Comparison of ENCODE assay signal across 16 cellular contexts in the genomic region with DNA sequence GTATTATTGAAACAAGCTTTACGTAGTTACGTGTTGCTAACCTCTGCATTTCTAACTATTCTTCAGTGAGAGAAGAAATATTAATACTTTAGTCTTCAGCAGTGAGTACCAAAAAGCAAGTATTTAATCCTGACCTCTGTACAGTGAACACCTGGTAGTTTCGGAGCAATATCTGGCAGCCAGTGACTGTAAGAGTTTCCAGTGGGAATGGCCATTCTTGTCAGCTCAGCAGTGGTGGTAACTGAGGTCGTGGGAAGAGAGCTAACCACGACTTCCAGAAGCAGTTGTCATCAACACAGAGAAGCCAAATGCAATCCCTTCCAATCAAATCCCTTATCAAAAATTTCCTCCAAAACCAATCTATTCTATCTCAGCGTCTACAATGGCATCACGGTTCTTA.
DNase-seq lines count a peak whose midpoint lies in the region; ATAC-seq, FAIRE-seq and TF ChIP-seq lines count a peak whose summit lies in the region.
"Had no signal": no experiment of that assay in that cellular context is flagged by ENCODE, and none has a peak within 500 bp of the region (broad histone marks: within the 10 kb centered on the region; RNA-seq: fewer than 3 reads in every experiment).

No MANE protein-coding gene starts in this region.

- H3K9ac ChIP-seq in HepG2 (ENCODE audit: insufficient read depth, low read depth, low read length): no peak overlapping the region
- no peak overlapping the region for H3K9ac ChIP-seq in trophoblast cell (ENCODE audit: low read length)
- H3K9ac ChIP-seq: BLaER1 had no signal

- TF ChIP-seq POLR2A in right lobe of liver (IDR thresholded peaks at IDR 0.05): no peak
- no peak for TF ChIP-seq POLR2A in HepG2 (IDR thresholded peaks at IDR 0.05; ENCODE audit: insufficient read depth in 1 of 2, low read depth in 2 of 2, low read length in 2 of 2)

- no peak overlapping the region for H4K91ac ChIP-seq in trophoblast cell (ENCODE audit: low read depth, low read length)

- H2BK5ac ChIP-seq in trophoblast cell (ENCODE audit: low read depth, low read length, poor library complexity): no peak overlapping the region

- H2AFZ ChIP-seq in HepG2 (ENCODE audit: low read length) (no peak overlapping the region), trophoblast cell (ENCODE audit: insufficient read depth, low read length, poor library complexity) (no peak overlapping the region)

- H2BK120ac ChIP-seq in trophoblast cell (ENCODE audit: insufficient read depth, low read length, poor library complexity): no peak overlapping the region

- no peak overlapping the region for H2AK5ac ChIP-seq in trophoblast cell (ENCODE audit: low read length)

- H4K20me1 ChIP-seq in HepG2 (ENCODE audit: insufficient read depth, low read length): no peaks in the 10 kb centered on the region
- H4K20me1 ChIP-seq: BLaER1 had no signal

- TF ChIP-seq RAD21 in HepG2 (CRISPR knock-in tag; IDR thresholded peaks at IDR 0.05): no peak

- no TSS peak for BruUV-seq in HepG2 (replicated peaks; lab: Mats Ljungman, UMichigan)

- ATAC-seq in right lobe of liver (peak; percentile 15 to 70 (median 57)), HepG2 (no peak), left lobe of liver (peak; percentile 23)

- H3K4ac ChIP-seq in trophoblast cell (ENCODE audit: low read depth, low read length): no peak overlapping the region

- H3K36me3 ChIP-seq in right lobe of liver (no peaks in the 10 kb centered on the region), HepG2 (replicated peaks in 1 of 2; ENCODE audit: control insufficient read depth in 1 of 2, insufficient read depth in 2 of 2, low read length in 2 of 2) (no peaks in the 10 kb centered on the region), brain microvascular endothelial cell (replicated peaks) (no peaks in the 10 kb centered on the region), trophoblast cell (ENCODE audit: control insufficient read depth in 1 of 2, insufficient read depth in 2 of 2, low read length in 2 of 2) (no peaks in the 10 kb centered on the region), right atrium auricular region (no peaks in the 10 kb centered on the region)
- H3K36me3 ChIP-seq: BLaER1, HAP-1 had no signal

- POLR2A ChIA-PET in HepG2 (lab: Yijun Ruan, JAX): no interaction called here

- H3K27ac ChIP-seq in right lobe of liver (no peak overlapping the region), HepG2 (ENCODE audit: extremely low read length, insufficient read depth, low read length) (no peak overlapping the region), brain microvascular endothelial cell (no peak overlapping the region), trophoblast cell (ENCODE audit: low read depth, low read length) (no peak overlapping the region), right atrium auricular region (no peak overlapping the region)
- H3K27ac ChIP-seq: 22Rv1, BLaER1 had no signal

- no peak overlapping the region for H3K14ac ChIP-seq in trophoblast cell (ENCODE audit: low read length)

- H3K27me3 ChIP-seq in right lobe of liver: no peaks in the 10 kb centered on the region
- H3K27me3 ChIP-seq in HepG2 (ENCODE audit: control insufficient read depth in 1 of 2, insufficient read depth in 2 of 2, low read length in 2 of 2): no peaks in the 10 kb centered on the region
- H3K27me3 ChIP-seq in brain microvascular endothelial cell (replicated peaks): no peaks in the 10 kb centered on the region
- H3K27me3 ChIP-seq in trophoblast cell (ENCODE audit: insufficient read depth, low read length): no peaks in the 10 kb centered on the region
- no peaks in the 10 kb centered on the region for H3K27me3 ChIP-seq in right atrium auricular region
- H3K27me3 ChIP-seq: BLaER1 had no signal

- intact Hi-C loops in right lobe of liver (cut with DNase I): no loop called here
- intact Hi-C loops in HepG2 (cut with micrococcal nuclease; ENCODE audit: unreplicated experiment): no loop called here

- in situ Hi-C loops in HepG2 (cut with HindIII; ENCODE audit: extremely low pct_ligation_motif_present, low pct_unique_long_range_greater_than_20kb): no loop called here
- in situ Hi-C loops in brain microvascular endothelial cell (cut with HindIII; ENCODE audit: low pct_ligation_motif_present, low sequenced_read_pairs): no loop called here

- CTCF ChIA-PET in HepG2 (lab: Yijun Ruan, JAX; ENCODE audit: low intra/inter-chr PET ratio, low total read pairs): no interaction called here

- H4K12ac ChIP-seq in trophoblast cell (ENCODE audit: low read depth, low read length): no peak overlapping the region

- no peak overlapping the region for H3K23ac ChIP-seq in trophoblast cell (ENCODE audit: low read length)

- 40% methylated on average over 7 of the region's 7 CpGs for WGBS in right lobe of liver (ENCODE audit: insufficient coverage, low coverage, low lambda C conversion rate, missing lambda C conversion rate)
- 7% methylated on average over 7 of the region's 7 CpGs for WGBS in HepG2 (ENCODE audit: low lambda C conversion rate)
- 100% methylated on average over 2 of the region's 7 CpGs for WGBS in trophoblast cell (ENCODE audit: extremely low coverage, insufficient coverage, insufficient read length)

- H3K9me3 ChIP-seq in right lobe of liver (no peaks in the 10 kb centered on the region), HepG2 (ENCODE audit: low read length) (peaks cover 77% of the 10 kb centered on the region), trophoblast cell (ENCODE audit: insufficient read depth, low read depth, low read length) (peaks cover 2% of the 10 kb centered on the region), right atrium auricular region (no peaks in the 10 kb centered on the region)
- H3K9me3 ChIP-seq: BLaER1, HAP-1 had no signal

- no peak for TF ChIP-seq EP300 in HepG2 (IDR thresholded peaks at IDR 0.05; ENCODE audit: low read depth in 2 of 2, low read length in 2 of 2)
- TF ChIP-seq EP300 in HepG2 (CRISPR knock-in tag; IDR thresholded peaks at IDR 0.05; ENCODE audit: borderline replicate concordance): no peak

- H3K4me3 ChIP-seq in right lobe of liver: no peak overlapping the region
- no peak overlapping the region for H3K4me3 ChIP-seq in HepG2 (replicated peaks in 1 of 3; ENCODE audit: insufficient read depth in 1 of 3, low read depth in 2 of 3, low read length in 3 of 3)
- no peak overlapping the region for H3K4me3 ChIP-seq in brain microvascular endothelial cell (ENCODE audit: low read depth, low read length)
- H3K4me3 ChIP-seq in trophoblast cell (ENCODE audit: low read depth, low read length): no peak overlapping the region
- H3K4me3 ChIP-seq in right atrium auricular region: no peak overlapping the region
- H3K4me3 ChIP-seq: BLaER1, HAP-1 had no signal

- TF ChIP-seq CTCF in right lobe of liver (IDR thresholded peaks at IDR 0.05) (no peak), HepG2 (CRISPR knock-in tag; IDR thresholded peaks at IDR 0.05) (no peak), brain microvascular endothelial cell (IDR thresholded peaks at IDR 0.05; ENCODE audit: low read depth, low read length, missing control alignments) (no peak), right atrium auricular region (IDR thresholded peaks at IDR 0.05) (no peak)

- no peak overlapping the region for H3K4me2 ChIP-seq in HepG2 (ENCODE audit: low read depth, low read length)
- no peak overlapping the region for H3K4me2 ChIP-seq in trophoblast cell (ENCODE audit: low read length)
- H3K4me2 ChIP-seq: BLaER1 had no signal

- DNase-seq in right lobe of liver (no peak), HepG2 (ENCODE audit: low spot score) (no peak), brain microvascular endothelial cell (peak; percentile 31), left lobe of liver (ENCODE audit: low spot score) (no peak), trophoblast cell (no peak), right atrium auricular region (ENCODE audit: low spot score) (no peak), NCI-H82 treated with DMSO at 0.1 percent for 48 hours (lab: John Stamatoyannopoulos, UW; ENCODE audit: unreplicated experiment) (no peak), SW480 (ENCODE audit: low spot score) (no peak)
- DNase-seq: CD4-positive, CD25-positive, alpha-beta regulatory T cell; DMS 273 treated with DMSO at 0.1 percent for 48 hours had no signal

- no peak for FAIRE-seq in HepG2 (lab: Jason Lieb, UNC)
- FAIRE-seq: GM12892, GM19239, H1 had no signal

- H4K8ac ChIP-seq in trophoblast cell (ENCODE audit: low read depth, low read length): no peak overlapping the region

- no peak overlapping the region for H3K18ac ChIP-seq in trophoblast cell (ENCODE audit: low read length)

- no peaks in the 10 kb centered on the region for H3K79me1 ChIP-seq in trophoblast cell (ENCODE audit: low read length)

- no peaks in the 10 kb centered on the region for H3K79me2 ChIP-seq in HepG2 (ENCODE audit: insufficient read depth, low read length)
- no peaks in the 10 kb centered on the region for H3K79me2 ChIP-seq in trophoblast cell (ENCODE audit: control insufficient read depth, insufficient read depth, low read length, poor library complexity)

- peak overlapping the region; percentile 64 for H2BK12ac ChIP-seq in trophoblast cell (ENCODE audit: low read length)

- H3K4me1 ChIP-seq in right lobe of liver (no peaks in the 10 kb centered on the region), HepG2 (ENCODE audit: insufficient read depth, low read length) (no peaks in the 10 kb centered on the region), trophoblast cell (ENCODE audit: control insufficient read depth in 1 of 2, insufficient read depth in 2 of 2, low read length in 2 of 2) (no peaks in the 10 kb centered on the region), right atrium auricular region (peaks cover 0 to 8% of the 10 kb centered on the region in 2 donors)
- H3K4me1 ChIP-seq: BLaER1, HAP-1 had no signal

TF ChIP-seq in HepG2, 621 proteins besides CTCF, POLR2A, EP300 and RAD21 (continues in another document):
- TF ChIP-seq MNT (IDR thresholded peaks at IDR 0.05): no peak
